ENCODE assay signal across 6 cellular contexts in the genomic region with DNA sequence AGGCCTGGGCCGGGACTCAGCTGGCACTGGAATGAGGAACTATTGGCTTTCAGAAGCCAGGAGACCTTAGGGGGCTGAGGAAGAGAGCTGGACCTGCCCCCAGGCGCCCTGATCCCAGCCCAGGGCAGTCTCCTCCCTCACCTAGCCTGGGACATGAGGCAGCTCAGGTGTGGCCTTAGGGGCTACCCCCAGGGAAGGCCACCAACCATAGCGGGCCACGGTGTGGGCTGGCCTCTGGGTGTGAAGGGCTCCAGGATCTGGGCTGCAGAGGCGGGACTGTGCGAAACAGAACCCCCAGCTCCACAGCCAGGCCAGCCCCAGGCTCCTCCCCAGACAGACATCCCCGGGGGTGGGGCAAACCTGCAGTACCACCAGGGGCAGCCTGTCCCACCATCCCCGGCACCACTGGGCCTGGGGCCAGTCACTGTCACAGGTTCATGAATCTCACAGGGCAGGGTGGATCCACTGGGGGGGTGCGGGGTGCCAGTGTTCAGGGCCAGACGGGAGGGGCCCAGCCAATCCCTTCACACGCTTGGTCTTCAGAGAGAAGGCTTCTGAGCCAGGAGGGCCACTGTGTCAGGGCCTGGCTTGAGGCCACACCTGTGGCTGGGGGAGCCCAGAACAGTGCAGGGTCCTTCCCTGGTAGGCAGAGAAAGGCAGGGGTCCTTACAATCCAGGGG. TPM values are rescaled to one million over a fixed set of nuclear protein-coding genes. Genes with fewer than 3 reads are reported as not detected.
A peak's percentile ranks its signal among the peaks of the same experiment; 100 is the strongest.
DNase-seq lines count a peak whose midpoint lies in the region; TF ChIP-seq lines count a peak whose summit lies in the region.

No MANE protein-coding gene starts in this region.

- no peaks in the 10 kb centered on the region for H3K27me3 Mint-ChIP-seq in osteocyte (ENCODE audit: unreplicated experiment)

- peak overlapping the region; percentile 96 for H3K27ac Mint-ChIP-seq in osteocyte (ENCODE audit: unreplicated experiment)

- no peaks in the 10 kb centered on the region for H3K9me3 Mint-ChIP-seq in osteocyte (ENCODE audit: unreplicated experiment)

- H3K36me3 ChIP-seq in HEK293 (ENCODE audit: control insufficient read depth in 2 of 2, insufficient read depth in 1 of 2, low read length in 2 of 2), result peaks cover 0 to 40% of the 10 kb centered on the region in 2 experiments; a peak in 1 of 3 replicates

- TF ChIP-seq POLR2A in erythroblast (IDR thresholded peaks at IDR 0.05; ENCODE audit: low read length), result no peak

- CTCF ChIA-PET in HEK293 (lab: Yijun Ruan, JAX), result interaction anchor here (1.0 to 2.1 kb wide), 6 partner anchors 7 to 53 kb away, joined by 3 to 8 read pairs (median 4); a partner anchor contains a TSS

- peaks cover 4% of the 10 kb centered on the region for H3K36me3 Mint-ChIP-seq in osteocyte (ENCODE audit: unreplicated experiment)

- peaks cover 21% of the 10 kb centered on the region for H3K4me1 ChIP-seq in HEK293 (ENCODE audit: control insufficient read depth, insufficient read depth, low read length)

- H3K4me3 Mint-ChIP-seq in osteocyte (ENCODE audit: unreplicated experiment), result peak overlapping the region; percentile 65

- H3K9me3 ChIP-seq in HEK293 (ENCODE audit: control insufficient read depth, insufficient read depth, low read depth, low read length), result no peaks in the 10 kb centered on the region

- H3K27ac ChIP-seq in HEK293 (ENCODE audit: extremely low read depth, low read depth, low read length), result peak overlapping the region; percentile 56
- H3K27ac ChIP-seq in caudate nucleus (ENCODE audit: low read depth, low read length), result peak overlapping the region; percentile 68

- no peak overlapping the region for H3K4me3 ChIP-seq in HEK293 (ENCODE audit: low read depth, low read length)

- peak in 18 of 61 donors; percentile 7 to 54 (median 32) for DNase-seq in caudate nucleus (lab: John Stamatoyannopoulos, UW)
- no peak for DNase-seq in osteocyte (ENCODE audit: extremely low spot score, unreplicated experiment)
- DNase-seq in erythroblast (lab: John Stamatoyannopoulos, UW), result no peak
- no peak for DNase-seq in DMS114 treated with DMSO at 0.1 percent for 48 hours (lab: John Stamatoyannopoulos, UW; ENCODE audit: unreplicated experiment)
- no peak for DNase-seq in NCI-H146 treated with DMSO at 0.1 percent for 48 hours (lab: John Stamatoyannopoulos, UW; ENCODE audit: unreplicated experiment)

- peak; percentile 67 for TF ChIP-seq CTCF in HEK293 (tag by site-specific recombination; IDR thresholded peaks at IDR 0.05)
- peak; percentile 13 for TF ChIP-seq CTCF in osteocyte (IDR thresholded peaks at IDR 0.05)

- POLR2A ChIA-PET in HEK293 (lab: Yijun Ruan, JAX), result interaction anchor here (0.5 to 4.7 kb wide), 8 partner anchors 10 to 222 kb away, joined by 3 to 37 read pairs (median 4); a partner anchor contains a TSS

- peaks cover 62% of the 10 kb centered on the region for H3K4me1 Mint-ChIP-seq in osteocyte (ENCODE audit: unreplicated experiment)

TF ChIP-seq in HEK293, 187 proteins besides CTCF, POLR2A, EP300 and RAD21 (continues in another document):
- TF ChIP-seq SCRT2 (tag by site-specific recombination; IDR thresholded peaks at IDR 0.05) (peak; percentile 84), ZNF560 (tag by site-specific recombination; IDR thresholded peaks at IDR 0.05; ENCODE audit: borderline replicate concordance) (no peak), ZIC2 (tag by site-specific recombination; IDR thresholded peaks at IDR 0.05) (0 out of 2 replicates have a peak, but pooled peaks have one; percentile 0), ZNF223 (tag by site-specific recombination; IDR thresholded peaks at IDR 0.05) (no peak), ZNF791 (tag by site-specific recombination; IDR thresholded peaks at IDR 0.05) (no peak), ZNF514 (tag by site-specific recombination; IDR thresholded peaks at IDR 0.05) (no peak), ZNF274 (IDR thresholded peaks at IDR 0.05; ENCODE audit: low read length) (no peak), ZNF274 (tag by site-specific recombination; IDR thresholded peaks at IDR 0.05; ENCODE audit: borderline replicate concordance) (no peak), ZNF426 (tag by site-specific recombination; IDR thresholded peaks at IDR 0.05) (no peak), ZNF341 (tag by site-specific recombination; IDR thresholded peaks at IDR 0.05; ENCODE audit: low read depth) (no peak), ZNF473 (tag by site-specific recombination; IDR thresholded peaks at IDR 0.05) (no peak), MYNN (tag by site-specific recombination; IDR thresholded peaks at IDR 0.05; ENCODE audit: borderline replicate concordance) (no peak), ZSCAN16 (tag by site-specific recombination; IDR thresholded peaks at IDR 0.05) (no peak), ZNF658 (tag by site-specific recombination; IDR thresholded peaks at IDR 0.05) (no peak), OVOL3 (tag by site-specific recombination; IDR thresholded peaks at IDR 0.05) (no peak), ZNF530 (tag by site-specific recombination; IDR thresholded peaks at IDR 0.05; ENCODE audit: low read depth) (no peak), KLF16 (tag by site-specific recombination; IDR thresholded peaks at IDR 0.05) (no peak), ZBTB48 (tag by site-specific recombination; IDR thresholded peaks at IDR 0.05) (0 out of 2 replicates have a peak, but pooled peaks have one; percentile 14), ZNF660 (tag by site-specific recombination; IDR thresholded peaks at IDR 0.05) (0 out of 2 replicates have a peak, but pooled peaks have one; percentile 20), ZBTB20 (tag by site-specific recombination; IDR thresholded peaks at IDR 0.05) (peak; percentile 54), ZNF843 (tag by site-specific recombination; IDR thresholded peaks at IDR 0.05) (no peak)
- TF ChIP-seq, protein P1, sequence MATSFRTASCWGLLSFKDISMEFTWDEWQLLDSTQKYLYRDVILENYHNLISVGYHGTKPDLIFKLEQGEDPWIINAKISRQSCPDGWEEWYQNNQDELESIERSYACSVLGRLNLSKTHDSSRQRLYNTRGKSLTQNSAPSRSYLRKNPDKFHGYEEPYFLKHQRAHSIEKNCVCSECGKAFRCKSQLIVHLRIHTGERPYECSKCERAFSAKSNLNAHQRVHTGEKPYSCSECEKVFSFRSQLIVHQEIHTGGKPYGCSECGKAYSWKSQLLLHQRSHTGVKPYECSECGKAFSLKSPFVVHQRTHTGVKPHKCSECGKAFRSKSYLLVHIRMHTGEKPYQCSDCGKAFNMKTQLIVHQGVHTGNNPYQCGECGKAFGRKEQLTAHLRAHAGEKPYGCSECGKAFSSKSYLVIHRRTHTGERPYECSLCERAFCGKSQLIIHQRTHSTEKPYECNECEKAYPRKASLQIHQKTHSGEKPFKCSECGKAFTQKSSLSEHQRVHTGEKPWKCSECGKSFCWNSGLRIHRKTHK (tag by site-specific recombination; IDR thresholded peaks at IDR 0.05), result no peak
- TF ChIP-seq, protein P2, sequence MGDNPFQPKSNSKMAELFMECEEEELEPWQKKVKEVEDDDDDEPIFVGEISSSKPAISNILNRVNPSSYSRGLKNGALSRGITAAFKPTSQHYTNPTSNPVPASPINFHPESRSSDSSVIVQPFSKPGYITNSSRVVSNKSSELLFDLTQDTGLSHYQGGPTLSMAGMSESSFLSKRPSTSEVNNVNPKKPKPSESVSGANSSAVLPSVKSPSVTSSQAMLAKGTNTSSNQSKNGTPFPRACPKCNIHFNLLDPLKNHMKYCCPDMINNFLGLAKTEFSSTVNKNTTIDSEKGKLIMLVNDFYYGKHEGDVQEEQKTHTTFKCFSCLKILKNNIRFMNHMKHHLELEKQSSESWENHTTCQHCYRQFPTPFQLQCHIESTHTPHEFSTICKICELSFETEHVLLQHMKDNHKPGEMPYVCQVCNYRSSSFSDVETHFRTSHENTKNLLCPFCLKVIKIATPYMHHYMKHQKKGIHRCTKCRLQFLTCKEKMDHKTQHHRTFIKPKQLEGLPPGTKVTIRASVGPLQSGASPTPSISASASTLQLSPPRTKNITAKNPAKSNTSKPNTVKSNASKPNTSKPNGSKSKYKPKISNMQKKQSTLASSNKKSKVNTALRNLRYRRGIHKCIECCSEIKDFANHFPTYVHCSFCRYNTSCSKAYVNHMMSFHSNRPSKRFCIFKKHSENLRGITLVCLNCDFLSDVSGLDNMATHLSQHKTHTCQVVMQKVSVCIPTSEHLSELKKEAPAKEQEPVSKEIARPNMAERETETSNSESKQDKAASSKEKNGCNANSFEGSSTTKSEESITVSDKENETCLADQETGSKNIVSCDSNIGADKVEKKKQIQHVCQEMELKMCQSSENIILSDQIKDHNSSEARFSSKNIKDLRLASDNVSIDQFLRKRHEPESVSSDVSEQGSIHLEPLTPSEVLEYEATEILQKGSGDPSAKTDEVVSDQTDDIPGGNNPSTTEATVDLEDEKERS (tag by site-specific recombination; IDR thresholded peaks at IDR 0.05), result no peak
- TF ChIP-seq, protein P3, sequence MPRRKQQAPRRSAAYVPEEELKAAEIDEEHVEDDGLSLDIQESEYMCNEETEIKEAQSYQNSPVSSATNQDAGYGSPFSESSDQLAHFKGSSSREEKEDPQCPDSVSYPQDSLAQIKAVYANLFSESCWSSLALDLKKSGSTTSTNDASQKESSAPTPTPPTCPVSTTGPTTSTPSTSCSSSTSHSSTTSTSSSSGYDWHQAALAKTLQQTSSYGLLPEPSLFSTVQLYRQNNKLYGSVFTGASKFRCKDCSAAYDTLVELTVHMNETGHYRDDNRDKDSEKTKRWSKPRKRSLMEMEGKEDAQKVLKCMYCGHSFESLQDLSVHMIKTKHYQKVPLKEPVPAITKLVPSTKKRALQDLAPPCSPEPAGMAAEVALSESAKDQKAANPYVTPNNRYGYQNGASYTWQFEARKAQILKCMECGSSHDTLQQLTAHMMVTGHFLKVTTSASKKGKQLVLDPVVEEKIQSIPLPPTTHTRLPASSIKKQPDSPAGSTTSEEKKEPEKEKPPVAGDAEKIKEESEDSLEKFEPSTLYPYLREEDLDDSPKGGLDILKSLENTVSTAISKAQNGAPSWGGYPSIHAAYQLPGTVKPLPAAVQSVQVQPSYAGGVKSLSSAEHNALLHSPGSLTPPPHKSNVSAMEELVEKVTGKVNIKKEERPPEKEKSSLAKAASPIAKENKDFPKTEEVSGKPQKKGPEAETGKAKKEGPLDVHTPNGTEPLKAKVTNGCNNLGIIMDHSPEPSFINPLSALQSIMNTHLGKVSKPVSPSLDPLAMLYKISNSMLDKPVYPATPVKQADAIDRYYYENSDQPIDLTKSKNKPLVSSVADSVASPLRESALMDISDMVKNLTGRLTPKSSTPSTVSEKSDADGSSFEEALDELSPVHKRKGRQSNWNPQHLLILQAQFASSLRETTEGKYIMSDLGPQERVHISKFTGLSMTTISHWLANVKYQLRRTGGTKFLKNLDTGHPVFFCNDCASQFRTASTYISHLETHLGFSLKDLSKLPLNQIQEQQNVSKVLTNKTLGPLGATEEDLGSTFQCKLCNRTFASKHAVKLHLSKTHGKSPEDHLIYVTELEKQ (tag by site-specific recombination; IDR thresholded peaks at IDR 0.05; ENCODE audit: borderline replicate concordance), result no peak

RNA-seq across cellular contexts. Expression of a gene that starts 3.5 kb away (rescaled TPM):
- total RNA-seq in osteocyte, result 347 and 362 TPM in 2 replicates

RNA-seq across cellular contexts. Expression of a gene that starts 22.8 kb away (rescaled TPM):
- total RNA-seq in osteocyte, result 10.4 and 10.8 TPM in 2 replicates

RNA-seq across cellular contexts. Expression of a gene that starts 33.8 kb away (rescaled TPM):
- total RNA-seq in osteocyte, result 6.4 and 6.9 TPM in 2 replicates

RNA-seq across cellular contexts. Expression of a gene that starts 39.1 kb away (rescaled TPM):
- 62.4 and 62.6 TPM in 2 replicates for total RNA-seq in osteocyte

RNA-seq across cellular contexts. Expression of a gene that starts 42.5 kb away (rescaled TPM):
- total RNA-seq in osteocyte, result 24.8 and 27.3 TPM in 2 replicates
